Comparison of ENCODE assay signal across 10 cellular contexts in the genomic region with DNA sequence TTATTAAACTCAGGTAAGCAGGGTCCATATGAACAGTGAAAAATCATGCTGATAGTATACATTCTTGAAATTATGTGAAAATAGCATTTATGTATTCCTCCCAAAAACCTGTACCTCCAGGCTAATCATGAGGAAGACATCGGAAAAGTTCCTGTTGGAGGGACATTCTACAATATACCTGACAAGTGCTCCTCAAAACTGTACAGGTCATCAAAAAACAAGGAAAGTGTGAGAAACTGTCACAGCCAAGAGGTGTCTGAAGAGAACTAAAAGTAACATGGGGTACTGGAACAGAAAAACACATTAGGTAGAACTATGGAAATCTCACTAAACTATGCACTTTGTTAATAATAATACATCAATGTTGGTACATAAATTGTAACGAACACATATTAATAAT.
"Had no signal": no experiment of that assay in that cellular context is flagged by ENCODE, and none has a peak within 500 bp of the region (broad histone marks: within the 10 kb centered on the region; RNA-seq: fewer than 3 reads in every experiment).

No MANE protein-coding gene starts in this region.

- H3K4me2 ChIP-seq: GM23338, KMS-11 had no signal

- H3K9me3 ChIP-seq: HAP-1 had no signal

- DNase-seq: H7, HFFc6, Karpas-422, KBM-7 had no signal

- H3K9ac ChIP-seq: KMS-11 had no signal

- H3K4me3 ChIP-seq: GM23338, HAP-1 had no signal

- FAIRE-seq: H1, HTR-8/SVneo had no signal

- H2AFZ ChIP-seq: GM23338 had no signal

- H3K36me3 ChIP-seq: HAP-1 had no signal

- H3K27ac ChIP-seq: KMS-11 had no signal

- ATAC-seq: GM23338, HCT116 had no signal
